ENCODE assay signal across 24 cellular contexts in genomic region chr21:42214081-42214750, GRCh38. TPM values are rescaled to one million over a fixed set of nuclear protein-coding genes. Genes with fewer than 3 reads are reported as not detected.
DNase-seq lines count a peak whose midpoint lies in the region; ATAC-seq and TF ChIP-seq lines count a peak whose summit lies in the region.
"Had no signal": no experiment of that assay in that cellular context is flagged by ENCODE, and none has a peak within 500 bp of the region (broad histone marks: within the 10 kb centered on the region; RNA-seq: fewer than 3 reads in every experiment).

No MANE protein-coding gene starts in this region.

- no peak overlapping the region for H3K27ac Mint-ChIP-seq in stimulated activated naive B cell treated with anti-CD40 and anti-IgM and Interleukin-4, amounts not matched to agents 10 μg/mL and 1 μg/mL and 100 μg/mL, for 72 hours
- no peak overlapping the region for H3K27ac Mint-ChIP-seq in activated T-cell treated with anti-CD3 and anti-CD28 coated beads, Interleukin-2, amount 50 U/mL, for 72 hours
- H3K27ac Mint-ChIP-seq: B cell had no signal

- peaks cover 4 to 6% of the 10 kb centered on the region in 2 donors for H3K4me1 Mint-ChIP-seq in stimulated activated naive B cell treated with anti-CD40 and anti-IgM and Interleukin-4, amounts not matched to agents 10 μg/mL and 1 μg/mL and 100 μg/mL, for 72 hours
- H3K4me1 Mint-ChIP-seq in activated T-cell treated with anti-CD3 and anti-CD28 coated beads, Interleukin-2, amount 50 U/mL, for 72 hours (ENCODE audit: low read depth) = no peaks in the 10 kb centered on the region

- intact Hi-C loops in left colon (cut with DNase I, micrococcal nuclease) = no loop called here
- intact Hi-C loops in spleen (cut with DNase I; ENCODE audit: low total_unique reads) = no loop called here

- no peak for ATAC-seq in RWPE2 (ENCODE audit: low read depth)
- peak; percentile 71 for ATAC-seq in left colon
- no peak for ATAC-seq in stimulated activated naive B cell treated with anti-CD40 and anti-IgM and Interleukin-4, amounts not matched to agents 10 μg/mL and 1 μg/mL and 100 μg/mL, for 72 hours (replicated peaks)
- no peak for ATAC-seq in activated T-cell treated with anti-CD3 and anti-CD28 coated beads, Interleukin-2, amount 50 U/mL, for 72 hours (replicated peaks in 1 of 2)
- no peak for ATAC-seq in gastroesophageal sphincter
- ATAC-seq: A549, Right ventricle myocardium inferior had no signal

- DNase-seq in RWPE2 (ENCODE audit: low spot score) = peak; percentile 58
- peak; percentile 24 for DNase-seq in ecto neural progenitor cell (ENCODE audit: low spot score)
- peak in 1 of 2 donors; percentile 6 for DNase-seq in left colon
- DNase-seq in spleen = peak; percentile 73
- no peak for DNase-seq in stimulated activated naive B cell treated with anti-CD40 and anti-IgM and Interleukin-4, amounts not matched to agents 10 μg/mL and 1 μg/mL and 100 μg/mL, for 72 hours
- DNase-seq in activated T-cell treated with anti-CD3 and anti-CD28 coated beads, Interleukin-2, amount 50 U/mL, for 72 hours = no peak
- DNase-seq: EL, GF-D8, IMR-90, NCI-H1417, NCI-H1694 treated with DMSO at 0.1 percent for 48 hours, NCI-H2081 treated with DMSO at 0.1 percent for 48 hours, NCI-H2171 treated with DMSO at 0.1 percent for 48 hours, NCI-H446, NCI-H526 treated with DMSO at 0.1 percent for 48 hours, OCI-M1 had no signal

- no peak for TF ChIP-seq POLR2A in spleen (IDR thresholded peaks at IDR 0.05)
- TF ChIP-seq POLR2A in gastroesophageal sphincter (IDR thresholded peaks at IDR 0.05) = no peak

- no peak for TF ChIP-seq CTCF in RWPE2 (IDR thresholded peaks at IDR 0.05; ENCODE audit: poor library complexity, severe bottlenecking)
- no peak for TF ChIP-seq CTCF in spleen (IDR thresholded peaks at IDR 0.05 in 8 of 11, conservative IDR thresholded peaks at IDR 0.05 in 3 of 11)
- TF ChIP-seq CTCF in gastroesophageal sphincter (IDR thresholded peaks at IDR 0.05) = no peak

- H3K9me3 ChIP-seq in RWPE2 (ENCODE audit: severe bottlenecking) (no peaks in the 10 kb centered on the region), spleen (peaks cover 0 to 14% (median 9%) of the 10 kb centered on the region in 8 donors), gastroesophageal sphincter (no peaks in the 10 kb centered on the region)
- H3K9me3 ChIP-seq: A549, SJSA1 had no signal

- H3K27me3 ChIP-seq in RWPE2 (ENCODE audit: insufficient read depth, poor library complexity, severe bottlenecking) (no peaks in the 10 kb centered on the region), spleen (replicated peaks in 1 of 7) (peaks cover 0 to 12% (median 5%) of the 10 kb centered on the region in 7 donors), gastroesophageal sphincter (peaks cover 8% of the 10 kb centered on the region)
- H3K27me3 ChIP-seq: SJSA1 had no signal

- H3K36me3 ChIP-seq in RWPE2 (ENCODE audit: low read depth) (no peaks in the 10 kb centered on the region), spleen (no peaks in the 10 kb centered on the region), gastroesophageal sphincter (no peaks in the 10 kb centered on the region)
- H3K36me3 ChIP-seq: SJSA1 had no signal

- H3K4me3 ChIP-seq in RWPE2 (ENCODE audit: severe bottlenecking) (no peak overlapping the region), spleen (no peak overlapping the region), gastroesophageal sphincter (no peak overlapping the region)
- H3K4me3 ChIP-seq: A549, SJSA1 had no signal

- peaks cover 5% of the 10 kb centered on the region in 2 donors for H3K9me3 Mint-ChIP-seq in stimulated activated naive B cell treated with anti-CD40 and anti-IgM and Interleukin-4, amounts not matched to agents 10 μg/mL and 1 μg/mL and 100 μg/mL, for 72 hours
- H3K9me3 Mint-ChIP-seq in activated T-cell treated with anti-CD3 and anti-CD28 coated beads, Interleukin-2, amount 50 U/mL, for 72 hours = peaks cover 0 to 2% of the 10 kb centered on the region in 2 donors

- peaks cover 4 to 6% of the 10 kb centered on the region in 2 donors for H3K36me3 Mint-ChIP-seq in stimulated activated naive B cell treated with anti-CD40 and anti-IgM and Interleukin-4, amounts not matched to agents 10 μg/mL and 1 μg/mL and 100 μg/mL, for 72 hours
- H3K36me3 Mint-ChIP-seq in activated T-cell treated with anti-CD3 and anti-CD28 coated beads, Interleukin-2, amount 50 U/mL, for 72 hours (ENCODE audit: insufficient read depth in 2 of 2) = peaks cover 0 to 7% of the 10 kb centered on the region in 2 donors

- H3K27ac ChIP-seq in RWPE2 (ENCODE audit: poor library complexity, severe bottlenecking) = no peak overlapping the region
- no peak overlapping the region for H3K27ac ChIP-seq in spleen
- no peak overlapping the region for H3K27ac ChIP-seq in gastroesophageal sphincter
- H3K27ac ChIP-seq: A549, KMS-11, SJSA1 had no signal

- TF ChIP-seq EP300 in gastroesophageal sphincter (IDR thresholded peaks at IDR 0.05) = no peak

- H3K4me1 ChIP-seq in RWPE2 (ENCODE audit: insufficient read depth, poor library complexity, severe bottlenecking) (peaks cover 8% of the 10 kb centered on the region), spleen (peaks cover 5 to 24% (median 9%) of the 10 kb centered on the region in 6 donors), gastroesophageal sphincter (peaks cover 0 to 10% (median 0%) of the 10 kb centered on the region in 3 donors)

- no peak overlapping the region for H3K4me3 Mint-ChIP-seq in stimulated activated naive B cell treated with anti-CD40 and anti-IgM and Interleukin-4, amounts not matched to agents 10 μg/mL and 1 μg/mL and 100 μg/mL, for 72 hours
- H3K4me3 Mint-ChIP-seq in activated T-cell treated with anti-CD3 and anti-CD28 coated beads, Interleukin-2, amount 50 U/mL, for 72 hours = no peak overlapping the region
- H3K4me3 Mint-ChIP-seq: B cell, CD14-positive monocyte had no signal

- WGBS in spleen, 5 donors = 92 to 94% (median 94%) methylated on average over 10 of the region's 10 CpGs
- 92 to 98% methylated on average over 4 to 7 of the region's 10 CpGs for WGBS in gastroesophageal sphincter (ENCODE audit: low coverage in 1 of 2), 2 donors

- H3K27me3 Mint-ChIP-seq in stimulated activated naive B cell treated with anti-CD40 and anti-IgM and Interleukin-4, amounts not matched to agents 10 μg/mL and 1 μg/mL and 100 μg/mL, for 72 hours = no peaks in the 10 kb centered on the region
- H3K27me3 Mint-ChIP-seq in activated T-cell treated with anti-CD3 and anti-CD28 coated beads, Interleukin-2, amount 50 U/mL, for 72 hours (ENCODE audit: low read depth) = no peaks in the 10 kb centered on the region
- H3K27me3 Mint-ChIP-seq: B cell had no signal

RNA-seq across cellular contexts. Expression of gene ABCG1, which starts 4.7 kb away (rescaled TPM):
- total RNA-seq in left colon = 10 to 100 TPM; 17.0 to 86.9 TPM
- total RNA-seq in spleen = 100 to 1,000 TPM in 5 of 7 donors, 10 to 100 TPM in 2; 76.7 to 143 (median 103) TPM
- 10 to 100 TPM; 14.6 to 17.0 (median 15.6) TPM for polyA plus RNA-seq in spleen
- total RNA-seq in activated T-cell treated with anti-CD3 and anti-CD28 coated beads, Interleukin-2, amount 50 U/mL, for 72 hours = 10 to 100 TPM; 53.1 to 55.5 TPM
- 10 to 100 TPM; 15.9 to 21.8 (median 18.0) TPM for total RNA-seq in gastroesophageal sphincter
- total RNA-seq: M059J had no signal

Comparison
In these comparisons a context has a peak if more than half of its experiments do, and no peak if none do; other contexts are left out.
1. DNase-seq: peak in RWPE2 (single experiment), ecto neural progenitor cell (single experiment) and spleen (single experiment); none in stimulated activated naive B cell treated with anti-CD40 and anti-IgM and Interleukin-4, amounts not matched to agents 10 μg/mL and 1 μg/mL and 100 μg/mL, for 72 hours (single experiment) and activated T-cell treated with anti-CD3 and anti-CD28 coated beads, Interleukin-2, amount 50 U/mL, for 72 hours (0 of 2).